8 cellular contexts compared by ENCODE assay signal in the genomic region with DNA sequence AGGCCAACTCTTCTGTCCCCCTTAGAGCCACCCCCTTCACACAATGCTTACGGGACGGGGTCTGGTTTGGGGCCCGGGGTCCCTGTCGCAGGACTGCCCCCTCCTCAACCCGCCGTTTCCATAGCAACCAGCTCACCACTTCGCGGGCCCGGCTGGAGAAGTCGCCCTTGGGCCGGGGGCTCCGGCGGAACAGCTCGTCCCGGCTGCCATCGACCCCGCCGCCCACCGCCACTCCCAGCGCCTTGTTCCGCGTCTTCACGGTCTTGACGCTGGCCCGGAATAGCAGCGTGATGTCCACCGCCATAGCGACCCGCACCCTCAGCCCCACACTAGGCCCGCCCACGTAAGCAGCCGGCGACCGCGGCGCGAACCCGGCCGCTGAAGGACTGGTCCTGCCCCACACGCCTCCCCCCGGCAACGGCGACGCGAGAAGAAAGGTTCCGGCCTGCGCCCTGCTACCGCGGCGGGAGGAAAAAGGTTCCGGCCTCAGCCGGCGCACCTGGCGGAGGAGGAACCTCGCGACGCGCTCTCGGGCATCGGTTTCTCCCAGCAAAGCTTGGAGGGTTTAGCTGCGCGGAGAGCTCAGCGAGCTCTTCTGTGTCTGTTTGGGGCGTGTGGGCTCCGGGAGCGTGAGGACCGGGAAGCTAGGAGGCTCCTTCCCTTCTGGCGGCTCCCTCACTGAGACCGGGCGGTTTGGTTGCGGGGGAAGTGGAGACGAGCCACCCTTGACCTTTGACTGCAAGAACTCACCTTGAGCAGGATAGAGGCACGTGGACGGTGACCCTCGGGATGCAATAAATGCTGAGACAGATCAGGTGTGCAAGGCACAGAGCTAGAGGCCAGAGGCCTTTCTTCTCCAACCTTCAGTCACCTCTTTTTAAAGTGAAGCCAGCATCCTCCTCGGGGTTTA. TPM values are rescaled to one million over a fixed set of nuclear protein-coding genes. Genes with fewer than 3 reads are reported as not detected.
A peak's percentile ranks its signal among the peaks of the same experiment; 100 is the strongest.
DNase-seq lines count a peak whose midpoint lies in the region; ATAC-seq, FAIRE-seq and TF ChIP-seq lines count a peak whose summit lies in the region.

A gene (minus strand): TSS at position 388 of the 910 bp plus-strand sequence. CDS start 84 bp downstream, at position 304.

- H3K27ac ChIP-seq in astrocyte (ENCODE audit: low read depth, low read length), result peak within 1 kb of the TSS; percentile 85

- DNase-seq in NCI-H187 treated with DMSO at 0.1 percent for 48 hours (lab: John Stamatoyannopoulos, UW) (peak; percentile 52), T-helper 22 cell (ENCODE audit: low read depth) (peak; percentile 69), astrocyte (ENCODE audit: low read depth) (peak; percentile 79), hepatic stellate cell (ENCODE audit: low spot score) (peak; percentile 82), renal cortical epithelial cell (ENCODE audit: low read depth) (peak; percentile 54), DMS114 treated with DMSO at 0.1 percent for 48 hours (lab: John Stamatoyannopoulos, UW; ENCODE audit: unreplicated experiment) (no peak)

- H3K9me3 ChIP-seq in astrocyte (ENCODE audit: insufficient read depth, low read depth, low read length), result no peaks in the 10 kb centered on the region

- H3K9me3 Mint-ChIP-seq in astrocyte (ENCODE audit: unreplicated experiment), result no peaks in the 10 kb centered on the region

- H3K36me3 ChIP-seq in astrocyte (ENCODE audit: insufficient read depth, low read length), result no peaks in the 10 kb centered on the region

- no peaks in the 10 kb centered on the region for H3K27me3 Mint-ChIP-seq in astrocyte (ENCODE audit: low read depth, unreplicated experiment)

- peak within 1 kb of the TSS; percentile 96 for H3K9ac ChIP-seq in astrocyte (ENCODE audit: low read length)

- ATAC-seq in GM18502 (IDR thresholded peaks at IDR 0.05; ENCODE audit: poor library complexity, unreplicated experiment) (peak; percentile 86), HG02885 (IDR thresholded peaks at IDR 0.05; ENCODE audit: poor library complexity, unreplicated experiment) (peak; percentile 81)

- peaks cover 2% of the 10 kb centered on the region for H3K36me3 Mint-ChIP-seq in astrocyte (ENCODE audit: low read depth, unreplicated experiment)

- H3K27me3 ChIP-seq in astrocyte (ENCODE audit: insufficient read depth, low read length), result no peaks in the 10 kb centered on the region

- H3K79me2 ChIP-seq in astrocyte (ENCODE audit: insufficient read depth, low read length), result peaks cover 49% of the 10 kb centered on the region

- peak within 1 kb of the TSS; percentile 97 for H3K4me3 Mint-ChIP-seq in astrocyte (ENCODE audit: unreplicated experiment)

- FAIRE-seq in astrocyte (lab: Jason Lieb, UNC), result no peak

- peaks cover 10% of the 10 kb centered on the region for H3K4me1 Mint-ChIP-seq in astrocyte (ENCODE audit: low read depth, unreplicated experiment)

- peak within 1 kb of the TSS; percentile 88 for H3K4me2 ChIP-seq in astrocyte (ENCODE audit: low read length)

- no peak for TF ChIP-seq CTCF in astrocyte (IDR thresholded peaks at IDR 0.05; ENCODE audit: insufficient read depth, low read depth, low read length)

- peaks cover 17% of the 10 kb centered on the region for H3K4me1 ChIP-seq in astrocyte (ENCODE audit: insufficient read depth, low read length)

- peak within 1 kb of the TSS; percentile 99 for H3K27ac Mint-ChIP-seq in astrocyte (ENCODE audit: unreplicated experiment)

- peak within 1 kb of the TSS; percentile 86 for H3K4me3 ChIP-seq in astrocyte (ENCODE audit: insufficient read depth, low read depth, low read length)

- peaks cover 39% of the 10 kb centered on the region for H4K20me1 ChIP-seq in astrocyte (ENCODE audit: insufficient read depth, low read length)

- H2AFZ ChIP-seq in astrocyte (ENCODE audit: low read depth, low read length), result peak within 1 kb of the TSS; percentile 100

RNA-seq across cellular contexts. Expression of the gene that starts here (rescaled TPM):
- 24.0 and 30.6 TPM in 2 replicates for total RNA-seq in astrocyte
- 27.6 and 31.9 TPM in 2 replicates for total RNA-seq in renal cortical epithelial cell
